8 cellular contexts compared by ENCODE assay signal in the genomic region with DNA sequence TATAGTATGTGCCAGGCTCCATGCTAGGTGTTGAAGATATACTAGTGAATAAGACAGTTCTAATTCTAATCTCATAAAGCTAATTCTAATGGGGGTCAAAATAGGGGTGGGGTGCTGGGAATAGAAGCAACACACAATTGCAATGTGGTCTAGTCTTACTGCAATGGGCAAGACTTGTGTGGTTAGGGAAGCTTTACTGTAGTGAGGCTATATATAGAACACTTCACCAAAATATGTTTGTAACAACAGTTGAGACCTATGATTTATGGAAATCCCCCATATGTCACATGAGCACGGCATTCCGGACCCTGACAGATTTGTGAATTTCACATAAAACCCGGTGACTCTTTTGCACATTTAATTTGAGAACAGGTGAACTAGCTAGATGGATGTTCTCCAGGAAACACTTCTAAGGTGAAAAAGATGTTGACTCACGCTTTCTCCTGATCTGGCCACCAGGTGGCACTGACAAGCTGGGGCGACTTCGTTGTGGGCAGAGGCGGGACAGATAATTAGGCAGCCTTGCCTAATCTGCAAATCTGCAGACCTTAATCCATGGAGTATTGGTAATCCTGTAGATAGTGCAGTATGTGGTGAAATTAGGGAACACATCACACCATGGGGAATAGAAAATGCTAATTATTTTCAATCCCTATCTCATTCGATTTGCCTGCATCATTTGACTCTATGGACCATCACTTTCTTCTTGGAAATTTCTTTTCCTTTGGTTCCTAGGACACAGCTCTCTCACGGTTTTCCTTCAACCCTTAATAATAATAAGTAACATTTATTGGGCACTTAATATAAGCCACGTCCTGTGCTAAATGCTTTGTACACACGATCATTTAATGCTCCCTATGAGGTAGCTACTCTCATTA. TPM values are rescaled to one million over a fixed set of nuclear protein-coding genes. Genes with fewer than 3 reads are reported as not detected.
DNase-seq lines count a peak whose midpoint lies in the region; ATAC-seq and TF ChIP-seq lines count a peak whose summit lies in the region.

No MANE protein-coding gene starts in this region.

- H3K36me3 ChIP-seq in GM06990 (ENCODE audit: control insufficient read depth, insufficient read depth, low read length), result no peaks in the 10 kb centered on the region

- no peak overlapping the region for H3K27ac Mint-ChIP-seq in nephron progenitor cell
- H3K27ac Mint-ChIP-seq in stimulated activated naive CD8-positive, alpha-beta T cell treated with anti-CD3 and anti-CD28 coated beads, Interleukin-15, amount 100 ng/mL, for 72 hours, result no peak overlapping the region

- H3K9me3 Mint-ChIP-seq in nephron progenitor cell, result no peaks in the 10 kb centered on the region
- no peaks in the 10 kb centered on the region for H3K9me3 Mint-ChIP-seq in stimulated activated naive CD8-positive, alpha-beta T cell treated with anti-CD3 and anti-CD28 coated beads, Interleukin-15, amount 100 ng/mL, for 72 hours

- H3K4me1 Mint-ChIP-seq in nephron progenitor cell, result peaks cover 11% of the 10 kb centered on the region
- H3K4me1 Mint-ChIP-seq in stimulated activated naive CD8-positive, alpha-beta T cell treated with anti-CD3 and anti-CD28 coated beads, Interleukin-15, amount 100 ng/mL, for 72 hours, result peaks cover 16% of the 10 kb centered on the region

- H3K4me3 ChIP-seq in GM06990 (replicated peaks; ENCODE audit: low read depth, low read length), result no peak overlapping the region

- no peaks in the 10 kb centered on the region for H3K36me3 Mint-ChIP-seq in nephron progenitor cell (ENCODE audit: low read depth)

- DNase-seq in GM06990 (ENCODE audit: extremely low read depth, insufficient read length) (peak; percentile 26), NOMO-1 treated with dmso at 0.1 percent for 144 hours (lab: John Stamatoyannopoulos, UW; ENCODE audit: unreplicated experiment) (peak; percentile 64), nephron progenitor cell (peak; percentile 76)
- DNase-seq in activated CD8-positive, alpha-beta memory T cell treated with anti-CD3 and anti-CD28 coated beads, Interleukin-2, amount 50 U/mL, for 24 hours (ENCODE audit: extremely low read depth), result peak; percentile 39
- peak; percentile 56 to 68 for DNase-seq in stimulated activated naive CD8-positive, alpha-beta T cell treated with anti-CD3 and anti-CD28 coated beads, Interleukin-15, amount 100 ng/mL, for 72 hours

- TF ChIP-seq CTCF in GM06990 (IDR thresholded peaks at IDR 0.05; ENCODE audit: insufficient read depth, low read length, poor library complexity, severe bottlenecking), result peak; percentile 92
- TF ChIP-seq CTCF in nephron progenitor cell (IDR thresholded peaks at IDR 0.05), result peak; percentile 84

- no peak overlapping the region for H3K4me3 Mint-ChIP-seq in nephron progenitor cell
- H3K4me3 Mint-ChIP-seq in stimulated activated naive CD8-positive, alpha-beta T cell treated with anti-CD3 and anti-CD28 coated beads, Interleukin-15, amount 100 ng/mL, for 72 hours, result no peak overlapping the region

- ATAC-seq in HG03442 (IDR thresholded peaks at IDR 0.05; ENCODE audit: unreplicated experiment) (peak; percentile 42), esophagus mucosa (peak; percentile 69), HG03196 (IDR thresholded peaks at IDR 0.05; ENCODE audit: unreplicated experiment) (no peak)
- peak; percentile 39 for ATAC-seq in stimulated activated naive CD8-positive, alpha-beta T cell treated with anti-CD3 and anti-CD28 coated beads, Interleukin-15, amount 100 ng/mL, for 72 hours

- H3K27me3 ChIP-seq in GM06990 (replicated peaks; ENCODE audit: control insufficient read depth, insufficient read depth, low read length), result no peaks in the 10 kb centered on the region

- peaks cover 55% of the 10 kb centered on the region for H3K27me3 Mint-ChIP-seq in nephron progenitor cell (ENCODE audit: low read depth, poor library complexity)
- H3K27me3 Mint-ChIP-seq in stimulated activated naive CD8-positive, alpha-beta T cell treated with anti-CD3 and anti-CD28 coated beads, Interleukin-15, amount 100 ng/mL, for 72 hours, result peaks cover 41% of the 10 kb centered on the region

RNA-seq across cellular contexts. Expression of gene KIAA0040, which starts 37.7 kb away (rescaled TPM):
- total RNA-seq in esophagus mucosa, result 6.3 TPM

Comparison
In these comparisons a context has a peak if more than half of its experiments do, and no peak if none do; other contexts are left out.
1. DNase-seq: peak in every context shown above with its lines; median percentile 76 in nephron progenitor cell; 64 in NOMO-1 treated with dmso at 0.1 percent for 144 hours; 62 in stimulated activated naive CD8-positive, alpha-beta T cell treated with anti-CD3 and anti-CD28 coated beads, Interleukin-15, amount 100 ng/mL, for 72 hours; 39 in activated CD8-positive, alpha-beta memory T cell treated with anti-CD3 and anti-CD28 coated beads, Interleukin-2, amount 50 U/mL, for 24 hours; 26 in GM06990.